In genomic region chr19:55504981-55505380, GRCh38 we compare ENCODE assay signal across 29 cellular contexts. TPM values are rescaled to one million over a fixed set of nuclear protein-coding genes. Genes with fewer than 3 reads are reported as not detected.
"Had no signal": no experiment of that assay in that cellular context is flagged by ENCODE, and none has a peak within 500 bp of the region (broad histone marks: within the 10 kb centered on the region; RNA-seq: fewer than 3 reads in every experiment).

No MANE protein-coding gene starts in this region.

- H3K9me3 ChIP-seq: stomach, suprapubic skin, testis, thoracic aorta, thyroid gland, tibial artery, tibial nerve, transverse colon, upper lobe of left lung, upper lobe of right lung, uterus, vagina had no signal

- DNase-seq: stimulated activated CD4-positive, alpha-beta T cell treated with anti-CD3 and anti-CD28 coated beads, Interleukin-4, amount 100 ng/mL, for 1 hour; stimulated activated CD4-positive, alpha-beta T cell treated with anti-CD3 and anti-CD28 coated beads, Interleukin-4, amount 100 ng/mL, for 24 hours; stimulated activated CD4-positive, alpha-beta T cell treated with anti-CD3 and anti-CD28 coated beads, Interleukin-4, amount 100 ng/mL, for 4 hours; stimulated activated CD8-positive, alpha-beta memory T cell treated with anti-CD3 and anti-CD28 coated beads, Interleukin-4, amount 100 ng/mL, for 48 hours; stimulated activated naive B cell treated with anti-CD40 and anti-IgM and Interleukin-4, amounts not matched to agents 10 μg/mL and 1 μg/mL and 100 μg/mL, for 72 hours; stimulated activated naive CD4-positive, alpha-beta T cell; stimulated activated naive CD4-positive, alpha-beta T cell treated with Interleukin-2 at 50 U/mL for 16 hours; stimulated activated naive CD8-positive, alpha-beta T cell treated with anti-CD3 and anti-CD28 coated beads, Interleukin-15, amount 100 ng/mL, for 72 hours; stimulated activated naive CD8-positive, alpha-beta T cell treated with anti-CD3 and anti-CD28 coated beads, Interleukin-15, Interleukin-2, amounts not matched to agents 100 U/mL and 50 U/mL, for 24 hours; stomach; substantia nigra; testis; thyroid gland; tibial artery; transverse colon; trophoblast cell; upper lobe of left lung; upper lobe of right lung; uterus had no signal

- H3K36me3 ChIP-seq: suprapubic skin, thoracic aorta, thyroid gland, transverse colon, upper lobe of left lung, upper lobe of right lung, uterus had no signal

- H3K27me3 ChIP-seq: stomach, suprapubic skin, testis, thyroid gland, tibial nerve, transverse colon, upper lobe of left lung, upper lobe of right lung, uterus, vagina had no signal

- H3K27ac ChIP-seq: stomach, suprapubic skin, testis, thoracic aorta, thyroid gland, tibial artery, tibial nerve, upper lobe of right lung, uterus, vagina had no signal

- H3K4me1 ChIP-seq: testis, thyroid gland, upper lobe of right lung had no signal

- H3K4me3 ChIP-seq: stomach, suprapubic skin, thoracic aorta, thyroid gland, tibial artery, tibial nerve, transverse colon, upper lobe of right lung, uterus had no signal

- ATAC-seq: stimulated activated effector memory CD8-positive, alpha-beta T cell treated with anti-CD3 and anti-CD28 coated beads, Interleukin-12 subunit alpha, Interleukin-12 subunit beta, amount 100 ng/mL, for 72 hours; stimulated activated memory B cell treated with anti-CD40 and anti-IgM and Interleukin-4, amounts not matched to agents 10 μg/mL and 1 μg/mL and 100 μg/mL, for 72 hours; stimulated activated naive B cell treated with anti-CD40 and anti-IgM and Interleukin-4, amounts not matched to agents 10 μg/mL and 1 μg/mL and 100 μg/mL, for 72 hours; stimulated activated naive CD8-positive, alpha-beta T cell treated with anti-CD3 and anti-CD28 coated beads, Interleukin-15, amount 100 ng/mL, for 72 hours; stimulated activated naive CD8-positive, alpha-beta T cell treated with anti-CD3 and anti-CD28 coated beads, Interleukin-15, Interleukin-2, amounts not matched to agents 100 U/mL and 50 U/mL, for 24 hours; upper lobe of right lung had no signal

RNA-seq across cellular contexts. Expression of gene SBK2, which starts 32.0 kb away (rescaled TPM):
- total RNA-seq: stomach, subcutaneous adipose tissue, suprapubic skin, temporal lobe, thoracic aorta, thyroid gland, tibial nerve, transverse colon, upper lobe of left lung, upper lobe of right lung, ureter, urinary bladder, uterus, vagina had no signal

RNA-seq across cellular contexts. Expression of gene SBK3, which starts 40.4 kb away (rescaled TPM):
- total RNA-seq: subcutaneous adipose tissue, suprapubic skin, temporal lobe, thoracic aorta, transverse colon, urinary bladder, vagina had no signal
